Comparison of ENCODE assay signal across 1 cellular context in genomic region chr15:43105778-43106485, GRCh38.
TF ChIP-seq lines count a peak whose summit lies in the region.

Gene UBR1, minus strand, starts transcription at chr15:43106038. Its CDS starts 16 bp downstream, at chr15:43106022.

TF ChIP-seq in HepG2, 621 proteins besides CTCF, POLR2A, EP300 and RAD21 (continued from another document and continues in another):
- TF ChIP-seq ZBTB4 (CRISPR knock-in tag; IDR thresholded peaks at IDR 0.05; ENCODE audit: borderline replicate concordance), result no peak
- TF ChIP-seq XBP1 (CRISPR knock-in tag; IDR thresholded peaks at IDR 0.05), result no peak
- TF ChIP-seq CCAR2 (optimal IDR thresholded peaks at IDR 0.05; ENCODE audit: low read depth, low read length), result no peak
- no peak for TF ChIP-seq PLRG1 (conservative IDR thresholded peaks at IDR 0.05)
- no peak for TF ChIP-seq ZNF878 (CRISPR knock-in tag; IDR thresholded peaks at IDR 0.05)
- no peak for TF ChIP-seq HHEX (CRISPR knock-in tag; IDR thresholded peaks at IDR 0.05)
- peak; percentile 36; the same call in 1 of the 2 replicates for TF ChIP-seq ZNF280B (CRISPR knock-in tag; IDR thresholded peaks at IDR 0.05; ENCODE audit: borderline replicate concordance)
- no peak for TF ChIP-seq ZNF564 (CRISPR knock-in tag; IDR thresholded peaks at IDR 0.05)
- no peak for TF ChIP-seq ZNF280D (CRISPR knock-in tag; IDR thresholded peaks at IDR 0.05)
- TF ChIP-seq HDAC1 (CRISPR knock-in tag; IDR thresholded peaks at IDR 0.05), result peak; percentile 94
- peak; percentile 99 for TF ChIP-seq ETV6 (CRISPR knock-in tag; conservative IDR thresholded peaks at IDR 0.05)
- TF ChIP-seq ZNF674 (CRISPR knock-in tag; IDR thresholded peaks at IDR 0.05; ENCODE audit: low read depth), result no peak
- no peak for TF ChIP-seq ISX (CRISPR knock-in tag; conservative IDR thresholded peaks at IDR 0.05)
- no peak for TF ChIP-seq RBM22 (optimal IDR thresholded peaks at IDR 0.05; ENCODE audit: low read length)
- TF ChIP-seq ARID5B (CRISPR knock-in tag; IDR thresholded peaks at IDR 0.05), result peak; percentile 6; the same call in 1 of the 2 replicates
- no peak for TF ChIP-seq CENPX (CRISPR knock-in tag; IDR thresholded peaks at IDR 0.05)
- TF ChIP-seq MTERF4 (CRISPR knock-in tag; IDR thresholded peaks at IDR 0.05), result no peak
- no peak for TF ChIP-seq BATF2 (CRISPR knock-in tag; IDR thresholded peaks at IDR 0.05)
- no peak for TF ChIP-seq ZNF224 (CRISPR knock-in tag; IDR thresholded peaks at IDR 0.05)
- TF ChIP-seq ZNF24 (IDR thresholded peaks at IDR 0.05), result no peak
- TF ChIP-seq MAF1 (CRISPR knock-in tag; IDR thresholded peaks at IDR 0.05; ENCODE audit: borderline replicate concordance), result no peak
- TF ChIP-seq MATR3 (CRISPR knock-in tag; IDR thresholded peaks at IDR 0.05), result no peak
- TF ChIP-seq PATZ1 (CRISPR knock-in tag; IDR thresholded peaks at IDR 0.05), result peak; percentile 64
- TF ChIP-seq TFDP2 (CRISPR knock-in tag; IDR thresholded peaks at IDR 0.05), result peak; percentile 30; the same call in 1 of the 2 replicates
- no peak for TF ChIP-seq SMAD9 (CRISPR knock-in tag; IDR thresholded peaks at IDR 0.05)
- TF ChIP-seq ATF5 (CRISPR knock-in tag; IDR thresholded peaks at IDR 0.05; ENCODE audit: low read depth), result no peak
- TF ChIP-seq XRCC5 (optimal IDR thresholded peaks at IDR 0.05; ENCODE audit: low read length), result no peak
- TF ChIP-seq RBM39 (IDR thresholded peaks at IDR 0.05; ENCODE audit: low read depth, low read length, poor library complexity, severe bottlenecking), result no peak
- peak; percentile 91 for TF ChIP-seq GMEB1 (CRISPR knock-in tag; IDR thresholded peaks at IDR 0.05; ENCODE audit: borderline replicate concordance)
- 0 out of 2 replicates have a peak, but pooled peaks have one; percentile 49 for TF ChIP-seq ELK4 (CRISPR knock-in tag; IDR thresholded peaks at IDR 0.05; ENCODE audit: borderline replicate concordance)
- TF ChIP-seq ZNF784 (CRISPR knock-in tag; IDR thresholded peaks at IDR 0.05; ENCODE audit: borderline replicate concordance), result no peak
- no peak for TF ChIP-seq ZNF737 (CRISPR knock-in tag; IDR thresholded peaks at IDR 0.05; ENCODE audit: borderline replicate concordance)
